In the genomic region with DNA sequence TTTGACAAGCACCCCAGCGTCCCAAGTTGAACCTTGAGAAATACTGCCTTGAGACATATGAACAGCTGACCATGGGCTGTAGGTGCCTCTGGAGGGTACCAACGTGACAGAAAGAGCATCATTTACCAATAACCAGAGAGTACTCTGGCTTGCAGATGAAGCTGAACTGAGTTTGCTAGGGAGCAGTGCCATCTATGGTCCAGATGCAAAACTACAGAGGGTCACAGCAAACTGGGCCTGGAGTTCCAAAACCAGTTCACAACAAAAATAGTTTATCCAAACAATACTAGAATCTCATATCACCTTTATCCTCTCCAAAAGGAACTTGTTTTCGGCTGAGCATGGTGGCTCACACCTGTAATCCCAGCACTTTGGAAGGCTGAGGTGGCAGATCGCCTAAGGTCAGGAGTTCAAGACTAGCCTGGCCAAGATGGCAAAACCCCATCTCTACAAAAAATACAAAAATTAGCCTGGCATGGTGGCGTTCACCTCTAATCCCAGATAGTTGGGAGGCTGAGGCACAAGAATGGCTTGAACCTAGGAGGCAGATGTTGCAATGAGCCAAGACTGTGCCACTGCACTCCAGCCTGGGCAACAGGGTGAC, we compare ENCODE assay signal across 8 cellular contexts.
A peak's percentile ranks its signal among the peaks of the same experiment; 100 is the strongest.
DNase-seq lines count a peak whose midpoint lies in the region; ATAC-seq and TF ChIP-seq lines count a peak whose summit lies in the region.

No MANE protein-coding gene starts in this region.

- CTCF ChIA-PET in AG04450 (lab: Charles Lee) = interaction anchor here (1.1 to 9.6 kb wide), 15 partner anchors 8 to 163 kb away, joined by 3 to 202 read pairs (median 4); no protein-coding TSS in a partner anchor

- H3K9me3 ChIP-seq in AG04450 (ENCODE audit: control insufficient read depth, insufficient read depth, low read length) (no peaks in the 10 kb centered on the region), ovary (no peaks in the 10 kb centered on the region)

- POLR2A ChIA-PET in AG04450 (lab: Yijun Ruan, JAX) = interaction anchor here (0.6 to 2.0 kb wide), 2 partner anchors 70 to 93 kb away, joined by 3 to 7 read pairs; partner anchors contain the start of genes CHAC1 and DLL4

- H3K4me3 ChIP-seq in AG04450 (ENCODE audit: low read depth, low read length) = no peak overlapping the region
- H3K4me3 ChIP-seq in foreskin fibroblast (ENCODE audit: low read depth in 1 of 2, low read length in 2 of 2) = no peak overlapping the region
- no peak overlapping the region for H3K4me3 ChIP-seq in ovary

- no peaks in the 10 kb centered on the region for H3K36me3 ChIP-seq in ovary

- peaks cover 3% of the 10 kb centered on the region for H3K4me1 ChIP-seq in ovary (ENCODE audit: insufficient read depth)

- no peak overlapping the region for H3K27ac ChIP-seq in AG04450 (ENCODE audit: low read depth, low read length)
- H3K27ac ChIP-seq in ovary = no peak overlapping the region

- TF ChIP-seq CTCF in AG04450 (IDR thresholded peaks at IDR 0.05; ENCODE audit: low read depth, low read length) = peak; percentile 94
- TF ChIP-seq CTCF in GM10266 (IDR thresholded peaks at IDR 0.05; ENCODE audit: control insufficient read depth, insufficient read depth, low read depth, missing control alignments) = peak; percentile 61
- TF ChIP-seq CTCF in foreskin fibroblast (IDR thresholded peaks at IDR 0.05; ENCODE audit: low read depth, low read length) = peak; percentile 79
- TF ChIP-seq CTCF in ovary (IDR thresholded peaks at IDR 0.05) = peak; percentile 13 to 50 (median 40)

- DNase-seq in AG04450 (ENCODE audit: low read depth, low spot score) (peak; percentile 51), GM10266 (ENCODE audit: extremely low spot score) (peak; percentile 30), NCI-H2227 (lab: John Stamatoyannopoulos, UW; ENCODE audit: unreplicated experiment) (peak; percentile 55), activated T-helper 1 cell treated with Interleukin-2 at 50 U/mL for 16 hours (ENCODE audit: low read depth) (peak; percentile 0), foreskin fibroblast (peak; percentile 59 to 83), ovary (peak in 2 of 5 donors; percentile 34 to 36), GF-D8 (lab: John Stamatoyannopoulos, UW) (no peak)

- TF ChIP-seq POLR2A in ovary (IDR thresholded peaks at IDR 0.05) = no peak

- ATAC-seq in HG03196 (IDR thresholded peaks at IDR 0.05; ENCODE audit: unreplicated experiment) = no peak

- WGBS in ovary, 3 donors = 45 to 55% (median 49%) methylated on average over 5 of the region's 5 CpGs

- intact Hi-C loops in ovary (cut with DNase I) = loop anchor here in 2 of 4 donors (10.0 kb wide), 2 partner anchors 108 to 118 kb away; no protein-coding TSS in a partner anchor

- H3K27me3 ChIP-seq in AG04450 (ENCODE audit: control insufficient read depth, insufficient read depth, low read length) (no peaks in the 10 kb centered on the region), ovary (no peaks in the 10 kb centered on the region)

- no peak for TF ChIP-seq EP300 in ovary (IDR thresholded peaks at IDR 0.05)

Comparison
In these comparisons a context has a peak if more than half of its experiments do, and no peak if none do; other contexts are left out.
1. CTCF ChIP-seq: peak in every context shown above with its lines; median percentile 94 in AG04450; 79 in foreskin fibroblast; 61 in GM10266; 40 in ovary.